8 cellular contexts compared by ENCODE assay signal in genomic region chr20:22106308-22106938, GRCh38.
DNase-seq lines count a peak whose midpoint lies in the region; ATAC-seq and TF ChIP-seq lines count a peak whose summit lies in the region.
"Had no signal": no experiment of that assay in that cellular context is flagged by ENCODE, and none has a peak within 500 bp of the region (broad histone marks: within the 10 kb centered on the region; RNA-seq: fewer than 3 reads in every experiment).

No MANE protein-coding gene starts in this region.

- no peak overlapping the region for H3K4me3 Mint-ChIP-seq in osteocyte (ENCODE audit: unreplicated experiment)
- H3K4me3 Mint-ChIP-seq: IgD-negative memory B cell had no signal

- TF ChIP-seq CTCF in brain microvascular endothelial cell (IDR thresholded peaks at IDR 0.05; ENCODE audit: low read depth, low read length, missing control alignments) (no peak), osteocyte (IDR thresholded peaks at IDR 0.05) (peak; percentile 47)

- no peaks in the 10 kb centered on the region for H3K36me3 ChIP-seq in brain microvascular endothelial cell (replicated peaks)

- peaks cover 13% of the 10 kb centered on the region for H3K9me3 Mint-ChIP-seq in osteocyte (ENCODE audit: unreplicated experiment)

- H3K27me3 ChIP-seq in brain microvascular endothelial cell (replicated peaks), result no peaks in the 10 kb centered on the region

- H3K36me3 Mint-ChIP-seq in osteocyte (ENCODE audit: unreplicated experiment), result no peaks in the 10 kb centered on the region

- no peak for ATAC-seq in GM18907 (IDR thresholded peaks at IDR 0.05; ENCODE audit: unreplicated experiment)

- no peaks in the 10 kb centered on the region for H3K27me3 Mint-ChIP-seq in osteocyte (ENCODE audit: unreplicated experiment)
- H3K27me3 Mint-ChIP-seq: IgD-negative memory B cell had no signal

- in situ Hi-C loops in brain microvascular endothelial cell (cut with HindIII; ENCODE audit: low pct_ligation_motif_present, low sequenced_read_pairs), result no loop called here

- no peak overlapping the region for H3K27ac ChIP-seq in brain microvascular endothelial cell

- DNase-seq in GF-D8 (lab: John Stamatoyannopoulos, UW) (peak; percentile 1), NCI-H1092 treated with DMSO at 0.1 percent for 48 hours (lab: John Stamatoyannopoulos, UW) (peak; percentile 26), brain microvascular endothelial cell (peak; percentile 4), osteocyte (ENCODE audit: extremely low spot score, unreplicated experiment) (no peak), HuH-7.5 (ENCODE audit: low spot score) (no peak)
- DNase-seq in activated CD8-positive, alpha-beta memory T cell treated with anti-CD3 and anti-CD28 coated beads, Interleukin-2, amount 50 U/mL, for 4 hours, result no peak

- H3K4me1 Mint-ChIP-seq in osteocyte (ENCODE audit: unreplicated experiment), result no peaks in the 10 kb centered on the region
- H3K4me1 Mint-ChIP-seq: IgD-negative memory B cell had no signal

- no peak overlapping the region for H3K27ac Mint-ChIP-seq in osteocyte (ENCODE audit: unreplicated experiment)
- H3K27ac Mint-ChIP-seq: IgD-negative memory B cell had no signal

- H3K4me3 ChIP-seq in brain microvascular endothelial cell (ENCODE audit: low read depth, low read length), result no peak overlapping the region

Comparison
In these comparisons a context has a peak if more than half of its experiments do, and no peak if none do; other contexts are left out.
1. DNase-seq: peak in GF-D8 (single experiment), NCI-H1092 treated with DMSO at 0.1 percent for 48 hours (single experiment) and brain microvascular endothelial cell (single experiment); none in osteocyte (single experiment), HuH-7.5 (single experiment) and activated CD8-positive, alpha-beta memory T cell treated with anti-CD3 and anti-CD28 coated beads, Interleukin-2, amount 50 U/mL, for 4 hours (single experiment).